20 cellular contexts compared by ENCODE assay signal in genomic region chr12:107600596-107601144, GRCh38.
A peak's percentile ranks its signal among the peaks of the same experiment; 100 is the strongest.
DNase-seq lines count a peak whose midpoint lies in the region; ATAC-seq and TF ChIP-seq lines count a peak whose summit lies in the region.
"Had no signal": no experiment of that assay in that cellular context is flagged by ENCODE, and none has a peak within 500 bp of the region (broad histone marks: within the 10 kb centered on the region; RNA-seq: fewer than 3 reads in every experiment).

No MANE protein-coding gene starts in this region.

- in situ Hi-C loops in G401 (cut with HindIII; ENCODE audit: low sequenced_read_pairs) = loop anchor here (25.0 kb wide), 1 partner anchor 463 kb away; no protein-coding TSS in a partner anchor

- TF ChIP-seq POLR2A in lower leg skin (IDR thresholded peaks at IDR 0.05) = no peak

- peak; percentile 23 for DNase-seq in AG10803 (ENCODE audit: low read depth)
- DNase-seq in G401 (ENCODE audit: low spot score) = peak; percentile 68
- peak; percentile 77 for DNase-seq in NCI-H82 treated with DMSO at 0.1 percent for 48 hours (lab: John Stamatoyannopoulos, UW; ENCODE audit: unreplicated experiment)
- peak; percentile 59 for DNase-seq in mesenteric fat pad (ENCODE audit: low spot score)
- no peak for DNase-seq in lower leg skin (ENCODE audit: low spot score in 2 of 2)
- DNase-seq: 8988T; Calu3; CD4-positive, CD25-positive, alpha-beta regulatory T cell; HFFc6; MG63; NCI-H1092 treated with DMSO at 0.1 percent for 48 hours; NCI-H1930; NCI-H526; PC-9; T-cell had no signal

- 59 to 73% methylated on average over 4 of the region's 4 CpGs for WGBS in lower leg skin, 2 donors

- TF ChIP-seq CTCF in AG10803 (conservative IDR thresholded peaks at IDR 0.05; ENCODE audit: low read length) (no peak), lower leg skin (IDR thresholded peaks at IDR 0.05) (no peak)

- ATAC-seq in HG03342 (IDR thresholded peaks at IDR 0.05; ENCODE audit: unreplicated experiment) (no peak), HG02588 (IDR thresholded peaks at IDR 0.05; ENCODE audit: unreplicated experiment) (no peak), HG02798 (IDR thresholded peaks at IDR 0.05; ENCODE audit: poor library complexity, unreplicated experiment) (no peak)
- ATAC-seq: HepG2, T-cell had no signal

- intact Hi-C loops in lower leg skin (cut with DNase I; ENCODE audit: low total_unique reads) = no loop called here

- H3K4me3 ChIP-seq in AG10803 (ENCODE audit: low read length) (no peak overlapping the region), lower leg skin (ENCODE audit: low read depth, poor library complexity, severe bottlenecking) (no peak overlapping the region)
- H3K4me3 ChIP-seq: MG63, PC-9, SK-N-MC had no signal

Comparison
In these comparisons a context has a peak if more than half of its experiments do, and no peak if none do; other contexts are left out.
1. DNase-seq: peak in AG10803 (single experiment), G401 (single experiment), NCI-H82 treated with DMSO at 0.1 percent for 48 hours (single experiment) and mesenteric fat pad (single experiment); none in lower leg skin (0 of 2).